In genomic region chr3:197406266-197406665, GRCh38 we compare ENCODE assay signal across 14 cellular contexts.
A peak's percentile ranks its signal among the peaks of the same experiment; 100 is the strongest.
DNase-seq lines count a peak whose midpoint lies in the region; TF ChIP-seq lines count a peak whose summit lies in the region.
"Had no signal": no experiment of that assay in that cellular context is flagged by ENCODE, and none has a peak within 500 bp of the region (broad histone marks: within the 10 kb centered on the region; RNA-seq: fewer than 3 reads in every experiment).

No MANE protein-coding gene starts in this region.

- peak; percentile 37 for DNase-seq in D341Med (ENCODE audit: low spot score)
- peak; percentile 37 to 76 for DNase-seq in cardiac fibroblast (ENCODE audit: low read depth in 2 of 2)
- peak; percentile 46 for DNase-seq in hepatocyte (ENCODE audit: low spot score)
- peak; percentile 86 for DNase-seq in pulmonary artery endothelial cell (ENCODE audit: low read depth, low spot score)
- DNase-seq in activated effector memory CD4-positive, alpha-beta T cell treated with anti-CD3 and anti-CD28 coated beads, Interleukin-2, amount 50 U/mL, for 16 hours, result no peak
- no peak for DNase-seq in T-helper 2 cell treated with Interferon-gamma antibody and Interleukin-4, amounts not matched to agents 5 μg/mL and 100 μg/mL, for 36 hours (ENCODE audit: low spot score)
- no peak for DNase-seq in effector CD4-positive, alpha-beta T cell
- DNase-seq in OCI-M1 (lab: John Stamatoyannopoulos, UW), result no peak
- DNase-seq: immature natural killer cell, NCI-H1417 treated with DMSO at 0.1 percent for 48 hours, NCI-H774, SIG-M5 had no signal

- H3K4me3 ChIP-seq in cardiac fibroblast (replicated peaks in 1 of 2; ENCODE audit: low read depth in 2 of 2, low read length in 2 of 2) (no peak overlapping the region), hepatocyte (no peak overlapping the region)
- H3K4me3 ChIP-seq: BLaER1 had no signal

- H3K4me1 Mint-ChIP-seq in T-helper 2 cell treated with Interferon-gamma antibody and Interleukin-4, amounts not matched to agents 5 μg/mL and 100 μg/mL, for 36 hours (ENCODE audit: low read depth), result no peaks in the 10 kb centered on the region
- H3K4me1 Mint-ChIP-seq: immature natural killer cell had no signal

- H3K27ac Mint-ChIP-seq in T-helper 2 cell treated with Interferon-gamma antibody and Interleukin-4, amounts not matched to agents 5 μg/mL and 100 μg/mL, for 36 hours, result no peak overlapping the region
- H3K27ac Mint-ChIP-seq: immature natural killer cell; natural killer cell treated with Interleukin-12 subunit alpha and Interleukin-12 subunit beta and Interleukin-15 and Interleukin-18, amount 100 ng/mL, for 72 hours had no signal

- no peaks in the 10 kb centered on the region for H3K9me3 Mint-ChIP-seq in T-helper 2 cell treated with Interferon-gamma antibody and Interleukin-4, amounts not matched to agents 5 μg/mL and 100 μg/mL, for 36 hours
- H3K9me3 Mint-ChIP-seq: natural killer cell treated with Interleukin-12 subunit alpha and Interleukin-12 subunit beta and Interleukin-15 and Interleukin-18, amount 100 ng/mL, for 72 hours had no signal

- WGBS in hepatocyte (ENCODE audit: low lambda C conversion rate, missing lambda C conversion rate), result 79% methylated on average over 7 of the region's 7 CpGs

- H3K27me3 ChIP-seq in hepatocyte, result no peaks in the 10 kb centered on the region
- H3K27me3 ChIP-seq: BLaER1 had no signal

- H3K79me2 ChIP-seq in hepatocyte, result no peaks in the 10 kb centered on the region

- no peaks in the 10 kb centered on the region for H3K36me3 ChIP-seq in hepatocyte (replicated peaks; ENCODE audit: insufficient read depth, low read depth)
- H3K36me3 ChIP-seq: BLaER1 had no signal

- no peak overlapping the region for H3K27ac ChIP-seq in hepatocyte
- H3K27ac ChIP-seq: BLaER1 had no signal

- no peaks in the 10 kb centered on the region for H3K9me3 ChIP-seq in hepatocyte (ENCODE audit: low read depth)

- H3K4me1 ChIP-seq in hepatocyte (ENCODE audit: insufficient read depth), result no peaks in the 10 kb centered on the region

- H3K4me2 ChIP-seq in hepatocyte, result no peak overlapping the region
- H3K4me2 ChIP-seq: BLaER1 had no signal

- peaks cover 6% of the 10 kb centered on the region for H3K27me3 Mint-ChIP-seq in T-helper 2 cell treated with Interferon-gamma antibody and Interleukin-4, amounts not matched to agents 5 μg/mL and 100 μg/mL, for 36 hours (ENCODE audit: low read depth)

- H3K9me2 ChIP-seq in hepatocyte (replicated peaks; ENCODE audit: insufficient read depth), result no peaks in the 10 kb centered on the region

- no peaks in the 10 kb centered on the region for H3K36me3 Mint-ChIP-seq in T-helper 2 cell treated with Interferon-gamma antibody and Interleukin-4, amounts not matched to agents 5 μg/mL and 100 μg/mL, for 36 hours (ENCODE audit: low read depth)
- H3K36me3 Mint-ChIP-seq: immature natural killer cell; natural killer cell treated with Interleukin-12 subunit alpha and Interleukin-12 subunit beta and Interleukin-15 and Interleukin-18, amount 100 ng/mL, for 72 hours had no signal

- TF ChIP-seq CTCF in cardiac fibroblast (IDR thresholded peaks at IDR 0.05; ENCODE audit: low read depth, low read length) (no peak), hepatocyte (IDR thresholded peaks at IDR 0.05; ENCODE audit: poor library complexity) (no peak)

- H2AFZ ChIP-seq in hepatocyte, result no peak overlapping the region

- no peak overlapping the region for H3K4me3 Mint-ChIP-seq in T-helper 2 cell treated with Interferon-gamma antibody and Interleukin-4, amounts not matched to agents 5 μg/mL and 100 μg/mL, for 36 hours
- H3K4me3 Mint-ChIP-seq: immature natural killer cell; natural killer cell treated with Interleukin-12 subunit alpha and Interleukin-12 subunit beta and Interleukin-15 and Interleukin-18, amount 100 ng/mL, for 72 hours had no signal

- H4K20me1 ChIP-seq in hepatocyte (ENCODE audit: insufficient read depth, poor library complexity, severe bottlenecking), result no peaks in the 10 kb centered on the region
- H4K20me1 ChIP-seq: BLaER1 had no signal

Comparison
In these comparisons a context has a peak if more than half of its experiments do, and no peak if none do; other contexts are left out.
1. DNase-seq: peak in D341Med (single experiment), cardiac fibroblast (2 of 2), hepatocyte (single experiment) and pulmonary artery endothelial cell (single experiment); none in activated effector memory CD4-positive, alpha-beta T cell treated with anti-CD3 and anti-CD28 coated beads, Interleukin-2, amount 50 U/mL, for 16 hours (single experiment), T-helper 2 cell treated with Interferon-gamma antibody and Interleukin-4, amounts not matched to agents 5 μg/mL and 100 μg/mL, for 36 hours (single experiment), effector CD4-positive, alpha-beta T cell (single experiment) and OCI-M1 (single experiment).